Comparison of ENCODE assay signal across 19 cellular contexts in the genomic region with DNA sequence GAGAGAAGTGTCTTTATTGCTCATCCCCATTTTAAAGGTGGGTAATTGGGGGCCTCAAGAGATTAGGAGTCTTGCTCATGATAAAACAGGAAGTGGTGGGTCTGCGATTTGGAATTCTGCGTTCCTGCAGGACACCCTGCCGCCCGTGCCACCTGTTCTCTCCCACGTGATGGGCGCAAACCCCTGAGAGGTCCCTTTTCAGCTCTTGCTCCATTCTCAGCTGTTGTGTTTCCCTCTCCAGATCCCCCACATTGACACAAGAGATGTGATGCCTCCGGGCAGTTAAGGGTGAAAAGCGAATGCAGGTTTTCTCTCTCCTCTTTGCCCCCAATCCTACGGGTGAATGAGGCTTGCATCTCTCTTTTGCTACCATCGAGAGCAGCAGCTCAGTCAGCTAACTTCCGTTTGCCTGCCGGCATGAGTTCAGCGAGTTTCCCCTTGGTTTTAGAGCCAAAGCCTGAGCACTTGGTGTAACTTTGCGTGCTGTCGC.
"Had no signal": no experiment of that assay in that cellular context is flagged by ENCODE, and none has a peak within 500 bp of the region (broad histone marks: within the 10 kb centered on the region; RNA-seq: fewer than 3 reads in every experiment).

No MANE protein-coding gene starts in this region.

- H3K4me3 ChIP-seq: MG63 had no signal

- H3K36me3 ChIP-seq: MG63 had no signal

- DNase-seq: Karpas-422, KG1, MG63, NCI-H1105 treated with DMSO at 0.1 percent for 48 hours, NCI-H1417 treated with DMSO at 0.1 percent for 48 hours, NCI-H1694 treated with DMSO at 0.1 percent for 48 hours, NCI-H2029, NCI-H2081 treated with DMSO at 0.1 percent for 48 hours, NCI-H2171, NCI-H345, NCI-H446 treated with DMSO at 0.1 percent for 48 hours, NCI-H510A treated with DMSO at 0.1 percent for 48 hours, NCI-H526 treated with DMSO at 0.1 percent for 48 hours, NCI-H774, PC-3, SHP77 had no signal

- ATAC-seq: Panc1, PC-3, SK-N-SH treated with all-trans-retinoic acid at 6 μM for 48 hours had no signal

- H3K27ac ChIP-seq: RWPE1 had no signal

- H3K27me3 ChIP-seq: MG63 had no signal
